Comparison of ENCODE assay signal across 25 cellular contexts in genomic region chr20:6502219-6502618, GRCh38.
"Had no signal": no experiment of that assay in that cellular context is flagged by ENCODE, and none has a peak within 500 bp of the region (broad histone marks: within the 10 kb centered on the region; RNA-seq: fewer than 3 reads in every experiment).

No MANE protein-coding gene starts in this region.

- H3K27ac ChIP-seq: ascending aorta, colonic mucosa, dorsolateral prefrontal cortex, gastrocnemius medialis, lower lobe of right lung, sigmoid colon, uterus had no signal

- H3K27me3 ChIP-seq: ascending aorta, colonic mucosa, gastrocnemius medialis, sigmoid colon, uterus had no signal

- H3K4me3 ChIP-seq: ascending aorta, colonic mucosa, dorsolateral prefrontal cortex, gastrocnemius medialis, lower lobe of right lung, sigmoid colon, uterus had no signal

- ATAC-seq: activated T-cell treated with anti-CD3 and anti-CD28 coated beads, Interleukin-2, amount 50 U/mL, for 72 hours; gastrocnemius medialis; left lobe of liver; lower lobe of right lung; stimulated activated effector memory CD8-positive, alpha-beta T cell treated with anti-CD3 and anti-CD28 coated beads, Interleukin-12 subunit alpha, Interleukin-12 subunit beta, amount 100 ng/mL, for 72 hours; stimulated activated naive CD8-positive, alpha-beta T cell treated with anti-CD3 and anti-CD28 coated beads, Interleukin-15, amount 100 ng/mL, for 72 hours had no signal

- H3K36me3 ChIP-seq: ascending aorta, colonic mucosa, gastrocnemius medialis, lower lobe of right lung, sigmoid colon, uterus had no signal

- DNase-seq: activated CD4-positive, alpha-beta T cell treated with anti-CD3 and anti-CD28 coated beads for 4 hours; activated CD4-positive, alpha-beta T cell treated with anti-CD3 and anti-CD28 coated beads, Interleukin-2, amount 50 U/mL, for 4 hours; activated CD4-positive, CD25-positive, alpha-beta regulatory T cell; activated naive CD4-positive, alpha-beta T cell; activated T-cell treated with anti-CD3 and anti-CD28 coated beads for 4 hours; activated T-cell treated with anti-CD3 and anti-CD28 coated beads, Interleukin-2, amount 50 U/mL, for 72 hours; cerebellar nuclear complex; colonic mucosa; dorsolateral prefrontal cortex; effector memory CD4-positive, alpha-beta T cell; gastrocnemius medialis; glutamatergic neuron; kidney; lower lobe of right lung; mesenchymal stem cell; sigmoid colon; small intestine; stimulated activated CD4-positive, alpha-beta T cell treated with anti-CD3 and anti-CD28 coated beads, Interleukin-4, amount 100 ng/mL, for 24 hours; stimulated activated naive CD8-positive, alpha-beta T cell treated with anti-CD3 and anti-CD28 coated beads, Interleukin-15, amount 100 ng/mL, for 72 hours; substantia nigra; T-helper 2 cell; uterus had no signal

- H3K4me1 ChIP-seq: ascending aorta, colonic mucosa, gastrocnemius medialis, lower lobe of right lung, sigmoid colon, uterus had no signal

- FAIRE-seq: kidney, small intestine had no signal

- H3K9me3 ChIP-seq: ascending aorta, colonic mucosa, gastrocnemius medialis, lower lobe of right lung, sigmoid colon, uterus had no signal
